12 cellular contexts compared by ENCODE assay signal in genomic region chr2:221844187-221844586, GRCh38.
A peak's percentile ranks its signal among the peaks of the same experiment; 100 is the strongest.
DNase-seq lines count a peak whose midpoint lies in the region; ATAC-seq and TF ChIP-seq lines count a peak whose summit lies in the region.
"Had no signal": no experiment of that assay in that cellular context is flagged by ENCODE, and none has a peak within 500 bp of the region (broad histone marks: within the 10 kb centered on the region; RNA-seq: fewer than 3 reads in every experiment).

No MANE protein-coding gene starts in this region.

- H3K36me3 ChIP-seq in smooth muscle cell (ENCODE audit: low read depth): no peaks in the 10 kb centered on the region
- no peaks in the 10 kb centered on the region for H3K36me3 ChIP-seq in HAP-1 (replicated peaks)

- no peak overlapping the region for H3K9ac ChIP-seq in smooth muscle cell (ENCODE audit: low read depth)

- H3K4me1 ChIP-seq in smooth muscle cell (ENCODE audit: low read depth) (no peaks in the 10 kb centered on the region), HAP-1 (no peaks in the 10 kb centered on the region)

- no peak for TF ChIP-seq CTCF in smooth muscle cell (IDR thresholded peaks at IDR 0.05; ENCODE audit: borderline replicate concordance, insufficient read depth, poor library complexity, severe bottlenecking)

- H3K27me3 ChIP-seq in smooth muscle cell (ENCODE audit: low read depth) (no peaks in the 10 kb centered on the region), HAP-1 (ENCODE audit: low read depth) (no peaks in the 10 kb centered on the region)

- H3K4me3 ChIP-seq in smooth muscle cell (no peak overlapping the region), HAP-1 (no peak overlapping the region)

- in situ Hi-C loops in HAP-1 (cut with MboI; ENCODE audit: low sequenced_read_pairs) (no loop called here), G401 (cut with HindIII; ENCODE audit: low sequenced_read_pairs) (no loop called here)

- H3K9me3 ChIP-seq in smooth muscle cell (replicated peaks; ENCODE audit: low read depth): no peaks in the 10 kb centered on the region
- H3K9me3 ChIP-seq in HAP-1: no peaks in the 10 kb centered on the region

- peak; percentile 73 for DNase-seq in NCI-H2107 treated with DMSO at 0.1 percent for 48 hours (lab: John Stamatoyannopoulos, UW; ENCODE audit: unreplicated experiment)
- no peak for DNase-seq in smooth muscle cell (lab: John Stamatoyannopoulos, UW; ENCODE audit: unreplicated experiment)
- no peak for DNase-seq in HAP-1 (ENCODE audit: low spot score in 2 of 2)
- DNase-seq in G401 (ENCODE audit: low spot score): no peak
- DNase-seq in RKO (ENCODE audit: low spot score): no peak
- DNase-seq: activated CD4-positive, alpha-beta T cell treated with anti-CD3 and anti-CD28 coated beads for 36 hours; head of caudate nucleus; NCI-H446 treated with DMSO at 0.1 percent for 48 hours; stimulated activated naive B cell treated with anti-CD40 and anti-IgM and Interleukin-4, amounts not matched to agents 10 μg/mL and 1 μg/mL and 100 μg/mL, for 72 hours had no signal

- no peaks in the 10 kb centered on the region for H3F3A ChIP-seq in smooth muscle cell (ENCODE audit: low read depth)

- H3K4me2 ChIP-seq in smooth muscle cell: no peak overlapping the region

- H3K79me2 ChIP-seq in smooth muscle cell (ENCODE audit: low read depth): no peaks in the 10 kb centered on the region

- peak overlapping the region; percentile 16 for H2AFZ ChIP-seq in smooth muscle cell (ENCODE audit: low read depth)

- H3K27ac ChIP-seq in smooth muscle cell (ENCODE audit: low read depth): no peak overlapping the region

- WGBS in smooth muscle cell (ENCODE audit: low lambda C conversion rate): 15% methylated on average over 1 of the region's 1 CpG

- ATAC-seq in GM18907 (IDR thresholded peaks at IDR 0.05; ENCODE audit: unreplicated experiment) (peak; percentile 52), HG02763 (IDR thresholded peaks at IDR 0.05; ENCODE audit: unreplicated experiment) (peak; percentile 47)
- ATAC-seq: activated CD4-positive, alpha-beta T cell treated with anti-CD3 and anti-CD28 coated beads for 36 hours; HepG2; stimulated activated naive B cell treated with anti-CD40 and anti-IgM and Interleukin-4, amounts not matched to agents 10 μg/mL and 1 μg/mL and 100 μg/mL, for 72 hours had no signal

- H4K20me1 ChIP-seq in smooth muscle cell (ENCODE audit: low read depth): no peaks in the 10 kb centered on the region
